16 cellular contexts compared by ENCODE assay signal in the genomic region with DNA sequence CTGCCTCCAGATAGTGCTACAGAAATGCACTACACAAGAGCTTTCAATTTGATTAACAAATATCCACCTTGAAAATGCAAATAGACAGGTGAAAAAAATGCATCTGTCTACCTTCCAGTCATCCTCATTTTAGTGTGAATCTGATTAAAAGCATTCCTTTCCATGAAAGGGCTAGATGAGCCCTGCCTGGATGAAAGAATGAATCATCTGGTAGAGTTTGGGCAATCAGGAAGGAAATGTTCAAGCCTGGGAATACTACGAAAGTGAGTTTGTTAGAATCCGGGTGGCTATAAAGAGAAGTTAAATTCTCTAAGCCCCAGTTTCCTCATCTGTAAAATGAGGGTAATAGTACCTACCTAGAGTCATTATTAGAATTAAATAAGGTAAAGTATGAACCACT.
A peak's percentile ranks its signal among the peaks of the same experiment; 100 is the strongest.
DNase-seq lines count a peak whose midpoint lies in the region; ATAC-seq, FAIRE-seq and TF ChIP-seq lines count a peak whose summit lies in the region.
"Had no signal": no experiment of that assay in that cellular context is flagged by ENCODE, and none has a peak within 500 bp of the region (broad histone marks: within the 10 kb centered on the region; RNA-seq: fewer than 3 reads in every experiment).

No MANE protein-coding gene starts in this region.

- DNase-seq in AG10803 (ENCODE audit: low read depth) (peak; percentile 60), RWPE1 (ENCODE audit: low spot score) (peak; percentile 78), fibroblast of pulmonary artery (ENCODE audit: low read depth) (peak; percentile 8), glomerular visceral epithelial cell (ENCODE audit: extremely low spot score) (no peak), endodermal cell (no peak), NCI-H1092 treated with DMSO at 0.1 percent for 48 hours (lab: John Stamatoyannopoulos, UW) (no peak), small intestine (no peak)
- DNase-seq: CD4-positive, CD25-positive, alpha-beta regulatory T cell; central memory CD4-positive, alpha-beta T cell; NCI-H146; stimulated activated CD4-positive, alpha-beta T cell treated with anti-CD3 and anti-CD28 coated beads, Interleukin-15, amount 100 ng/mL, for 24 hours had no signal

- CTCF ChIA-PET in RWPE1 (lab: Yijun Ruan, JAX), result no interaction called here

- peaks cover 6% of the 10 kb centered on the region for H3K4me1 ChIP-seq in endodermal cell (ENCODE audit: control insufficient read depth, insufficient read depth, low read length)
- no peaks in the 10 kb centered on the region for H3K4me1 ChIP-seq in small intestine (ENCODE audit: control insufficient read depth in 2 of 2, insufficient read depth in 1 of 2, low read depth in 1 of 2, low read length in 1 of 2)
- H3K4me1 ChIP-seq: A549, adrenal gland had no signal

- peak; percentile 6 for ATAC-seq in HG02798 (IDR thresholded peaks at IDR 0.05; ENCODE audit: poor library complexity, unreplicated experiment)
- ATAC-seq: A549 had no signal

- H3K4me3 Mint-ChIP-seq in endodermal cell, result no peak overlapping the region
- H3K4me3 Mint-ChIP-seq: CD4-positive, CD25-positive, alpha-beta regulatory T cell had no signal

- H3K4me1 Mint-ChIP-seq in endodermal cell, result peaks cover 29% of the 10 kb centered on the region
- H3K4me1 Mint-ChIP-seq: CD4-positive, CD25-positive, alpha-beta regulatory T cell had no signal

- 92 to 94% methylated on average over 2 of the region's 2 CpGs for WGBS in endodermal cell (ENCODE audit: insufficient coverage in 1 of 2, insufficient read length in 1 of 2), 2 experiments
- WGBS in small intestine, 3 donors, result 74 to 81% (median 81%) methylated on average over 2 of the region's 2 CpGs

- TF ChIP-seq CTCF in AG10803 (conservative IDR thresholded peaks at IDR 0.05; ENCODE audit: low read length) (no peak), RWPE1 (conservative IDR thresholded peaks at IDR 0.05; ENCODE audit: low read depth) (no peak), fibroblast of pulmonary artery (IDR thresholded peaks at IDR 0.05; ENCODE audit: low read length, missing control alignments) (no peak), endodermal cell (conservative IDR thresholded peaks at IDR 0.05) (no peak)

- H3K4me3 ChIP-seq in AG10803 (ENCODE audit: low read length), result no peak overlapping the region
- H3K4me3 ChIP-seq in fibroblast of pulmonary artery (replicated peaks; ENCODE audit: low read depth, low read length), result no peak overlapping the region
- H3K4me3 ChIP-seq in endodermal cell (ENCODE audit: low read length), result no peak overlapping the region
- H3K4me3 ChIP-seq in small intestine (ENCODE audit: low read depth in 1 of 2, low read length in 2 of 2), result no peak overlapping the region
- H3K4me3 ChIP-seq: A549, adrenal gland had no signal

- H3K9ac ChIP-seq in endodermal cell (ENCODE audit: extremely low read depth, low read length, poor library complexity, severe bottlenecking), result no peak overlapping the region

- no peaks in the 10 kb centered on the region for H3K36me3 Mint-ChIP-seq in endodermal cell (ENCODE audit: low read depth)
- H3K36me3 Mint-ChIP-seq: CD4-positive, CD25-positive, alpha-beta regulatory T cell had no signal

- no peaks in the 10 kb centered on the region for H3K9me3 Mint-ChIP-seq in endodermal cell

- H3K27ac Mint-ChIP-seq in endodermal cell, result no peak overlapping the region
- H3K27ac Mint-ChIP-seq: CD4-positive, CD25-positive, alpha-beta regulatory T cell had no signal

- H3K9me3 ChIP-seq in endodermal cell (ENCODE audit: control insufficient read depth, low read length), result no peaks in the 10 kb centered on the region
- H3K9me3 ChIP-seq in small intestine (ENCODE audit: control insufficient read depth, low read depth), result no peaks in the 10 kb centered on the region
- H3K9me3 ChIP-seq: A549, adrenal gland, neutrophil had no signal

- POLR2A ChIA-PET in RWPE1 (lab: Yijun Ruan, JAX; ENCODE audit: low non-redundant PET), result no interaction called here

- no peak overlapping the region for H3K27ac ChIP-seq in RWPE1
- no peak overlapping the region for H3K27ac ChIP-seq in endodermal cell (ENCODE audit: low read depth, low read length)
- H3K27ac ChIP-seq in small intestine (ENCODE audit: low read depth in 1 of 2, low read length in 1 of 2), result no peak overlapping the region
- H3K27ac ChIP-seq: A549, adrenal gland, neutrophil had no signal

- no peak for FAIRE-seq in small intestine (lab: Jason Lieb, UNC)
- FAIRE-seq: A549, H1 had no signal

- H3K36me3 ChIP-seq in endodermal cell (ENCODE audit: control insufficient read depth, insufficient read depth, low read length), result no peaks in the 10 kb centered on the region
- H3K36me3 ChIP-seq in small intestine (ENCODE audit: control insufficient read depth in 2 of 2, insufficient read depth in 2 of 2, low read length in 2 of 2), result no peaks in the 10 kb centered on the region
- H3K36me3 ChIP-seq: adrenal gland, neutrophil had no signal

- no peaks in the 10 kb centered on the region for H3K27me3 Mint-ChIP-seq in endodermal cell (ENCODE audit: insufficient read depth)

- H3K27me3 ChIP-seq in endodermal cell (ENCODE audit: control insufficient read depth, insufficient read depth, low read length, poor library complexity, severe bottlenecking) (no peaks in the 10 kb centered on the region), small intestine (ENCODE audit: control insufficient read depth in 2 of 2, insufficient read depth in 2 of 2, low read length in 2 of 2) (peaks cover 0 to 2% of the 10 kb centered on the region in 2 donors)
- H3K27me3 ChIP-seq: adrenal gland, neutrophil had no signal

Comparison
In these comparisons a context has a peak if more than half of its experiments do, and no peak if none do; other contexts are left out.
1. DNase-seq: peak in AG10803 (single experiment), RWPE1 (single experiment) and fibroblast of pulmonary artery (single experiment); none in glomerular visceral epithelial cell (single experiment), endodermal cell (single experiment), NCI-H1092 treated with DMSO at 0.1 percent for 48 hours (single experiment) and small intestine (single experiment).